In genomic region chr4:78749972-78750727, GRCh38 we compare ENCODE assay signal across 9 cellular contexts.
DNase-seq lines count a peak whose midpoint lies in the region; ATAC-seq lines count a peak whose summit lies in the region.
"Had no signal": no experiment of that assay in that cellular context is flagged by ENCODE, and none has a peak within 500 bp of the region (broad histone marks: within the 10 kb centered on the region; RNA-seq: fewer than 3 reads in every experiment).

No MANE protein-coding gene starts in this region.

- ATAC-seq in GM18858 (IDR thresholded peaks at IDR 0.05; ENCODE audit: unreplicated experiment) (peak; percentile 89), HG02798 (IDR thresholded peaks at IDR 0.05; ENCODE audit: poor library complexity, unreplicated experiment) (peak; percentile 95)

- no peak overlapping the region for H3K9ac ChIP-seq in mucosa of rectum (ENCODE audit: low read depth in 1 of 2, low read length in 2 of 2)

- H3K27me3 ChIP-seq in mucosa of rectum (ENCODE audit: control insufficient read depth in 2 of 2, insufficient read depth in 2 of 2, low read length in 2 of 2), result no peaks in the 10 kb centered on the region

- no peak overlapping the region for H3K4me3 ChIP-seq in mucosa of rectum (ENCODE audit: low read length in 2 of 2)

- H3K4me1 ChIP-seq in mucosa of rectum (ENCODE audit: control insufficient read depth in 2 of 2, insufficient read depth in 2 of 2, low read length in 2 of 2), result no peaks in the 10 kb centered on the region

- H3K36me3 ChIP-seq in mucosa of rectum (ENCODE audit: control insufficient read depth in 2 of 2, insufficient read depth in 2 of 2, low read length in 2 of 2), result no peaks in the 10 kb centered on the region

- peak overlapping the region; percentile 27 to 53 for H3K27ac ChIP-seq in mucosa of rectum (ENCODE audit: low read depth in 2 of 2, low read length in 2 of 2)

- no peaks in the 10 kb centered on the region for H3K9me3 ChIP-seq in mucosa of rectum (ENCODE audit: control insufficient read depth in 2 of 2, low read length in 2 of 2)

- DNase-seq in NOMO-1 treated with DMSO at 0.1 percent for 48 hours (lab: John Stamatoyannopoulos, UW; ENCODE audit: unreplicated experiment) (peak; percentile 97), HuH-7 (ENCODE audit: low spot score) (no peak), NCI-H226 (no peak)
- no peak for DNase-seq in stimulated activated CD4-positive, alpha-beta T cell treated with anti-CD3 and anti-CD28 coated beads, Interleukin-2, amount 100 ng/mL, for 48 hours
- DNase-seq in activated naive CD4-positive, alpha-beta T cell treated with Interleukin-2 at 50 U/mL for 16 hours, result no peak
- DNase-seq: activated CD4-positive, CD25-positive, alpha-beta regulatory T cell treated with anti-CD3 and anti-CD28 coated beads, Interleukin-2, amount 50 U/mL, for 72 hours had no signal
